8 cellular contexts compared by ENCODE assay signal in genomic region chr1:7680791-7681165, GRCh38.
DNase-seq lines count a peak whose midpoint lies in the region; ATAC-seq and TF ChIP-seq lines count a peak whose summit lies in the region.

No MANE protein-coding gene starts in this region.

- H4K20me1 ChIP-seq in mammary epithelial cell (ENCODE audit: insufficient read depth, low read length): no peaks in the 10 kb centered on the region

- dilution Hi-C loops in mammary epithelial cell (cut with HindIII; ENCODE audit: low sequenced_read_pairs): no loop called here

- H3K9ac ChIP-seq in mammary epithelial cell (ENCODE audit: insufficient read depth, low read length): no peak overlapping the region

- H3K36me3 ChIP-seq in mammary epithelial cell (ENCODE audit: insufficient read depth, low read length): no peaks in the 10 kb centered on the region

- in situ Hi-C loops in mammary epithelial cell (cut with MboI; ENCODE audit: low sequenced_read_pairs in 2 of 2): no loop called here

- intact Hi-C loops in mammary epithelial cell (cut with micrococcal nuclease): no loop called here

- BruUV-seq in mammary epithelial cell (replicated peaks; lab: Mats Ljungman, UMichigan): no TSS peak

- H3K27ac ChIP-seq in C4-2B (peak overlapping the region; percentile 67), mammary epithelial cell (ENCODE audit: insufficient read depth, low read depth, low read length) (no peak overlapping the region), layer of hippocampus (ENCODE audit: low read depth, low read length) (peak overlapping the region; percentile 82), substantia nigra (ENCODE audit: low read depth, low read length, poor library complexity, severe bottlenecking) (peak overlapping the region; percentile 79)

- WGBS in mammary epithelial cell (ENCODE audit: low coverage, missing lambda C conversion rate): 3% methylated on average over 7 of the region's 37 CpGs

- H3K27me3 ChIP-seq in mammary epithelial cell (ENCODE audit: insufficient read depth, low read length) (peaks cover 2% of the 10 kb centered on the region), layer of hippocampus (ENCODE audit: control insufficient read depth, insufficient read depth, low read length) (no peaks in the 10 kb centered on the region)

- H3K9me3 ChIP-seq in mammary epithelial cell (replicated peaks; ENCODE audit: insufficient read depth, low read length): no peaks in the 10 kb centered on the region

- peaks cover 2% of the 10 kb centered on the region for H3K4me1 ChIP-seq in mammary epithelial cell (ENCODE audit: insufficient read depth, low read length)

- peak overlapping the region; percentile 32 to 64 (median 61) for H3K4me3 ChIP-seq in mammary epithelial cell (replicated peaks in 1 of 3; ENCODE audit: insufficient read depth in 1 of 3, low read depth in 2 of 3, low read length in 3 of 3)

- CTCF ChIA-PET in mammary epithelial cell (lab: Charles Lee; ENCODE audit: low non-redundant PET): no interaction called here

- peak overlapping the region; percentile 93 for H2AFZ ChIP-seq in mammary epithelial cell (ENCODE audit: low read depth, low read length)

- peak overlapping the region; percentile 98 for H3K4me2 ChIP-seq in mammary epithelial cell (ENCODE audit: insufficient read depth, low read depth, low read length)

- no peaks in the 10 kb centered on the region for H3K79me2 ChIP-seq in mammary epithelial cell (ENCODE audit: insufficient read depth, low read length)

- DNase-seq in NCI-H1105 (lab: John Stamatoyannopoulos, UW) (peak; percentile 51), mammary epithelial cell (no peak), substantia nigra (lab: John Stamatoyannopoulos, UW) (peak in 27 of 49 donors; percentile 15 to 81 (median 53))

- TF ChIP-seq CTCF in C4-2B (conservative IDR thresholded peaks at IDR 0.05) (no peak), mammary epithelial cell (conservative IDR thresholded peaks at IDR 0.05 in 1 of 2, IDR thresholded peaks at IDR 0.05 in 1 of 2; ENCODE audit: extremely low read depth in 1 of 2, insufficient read depth in 1 of 2, low read depth in 1 of 2, low read length in 2 of 2) (no peak)

- ATAC-seq in HG03175 (IDR thresholded peaks at IDR 0.05; ENCODE audit: unreplicated experiment): no peak
- ATAC-seq in HG02938 (IDR thresholded peaks at IDR 0.05; ENCODE audit: unreplicated experiment): no peak
- ATAC-seq in GM19455 (IDR thresholded peaks at IDR 0.05; ENCODE audit: unreplicated experiment): no peak
